In the genomic region with DNA sequence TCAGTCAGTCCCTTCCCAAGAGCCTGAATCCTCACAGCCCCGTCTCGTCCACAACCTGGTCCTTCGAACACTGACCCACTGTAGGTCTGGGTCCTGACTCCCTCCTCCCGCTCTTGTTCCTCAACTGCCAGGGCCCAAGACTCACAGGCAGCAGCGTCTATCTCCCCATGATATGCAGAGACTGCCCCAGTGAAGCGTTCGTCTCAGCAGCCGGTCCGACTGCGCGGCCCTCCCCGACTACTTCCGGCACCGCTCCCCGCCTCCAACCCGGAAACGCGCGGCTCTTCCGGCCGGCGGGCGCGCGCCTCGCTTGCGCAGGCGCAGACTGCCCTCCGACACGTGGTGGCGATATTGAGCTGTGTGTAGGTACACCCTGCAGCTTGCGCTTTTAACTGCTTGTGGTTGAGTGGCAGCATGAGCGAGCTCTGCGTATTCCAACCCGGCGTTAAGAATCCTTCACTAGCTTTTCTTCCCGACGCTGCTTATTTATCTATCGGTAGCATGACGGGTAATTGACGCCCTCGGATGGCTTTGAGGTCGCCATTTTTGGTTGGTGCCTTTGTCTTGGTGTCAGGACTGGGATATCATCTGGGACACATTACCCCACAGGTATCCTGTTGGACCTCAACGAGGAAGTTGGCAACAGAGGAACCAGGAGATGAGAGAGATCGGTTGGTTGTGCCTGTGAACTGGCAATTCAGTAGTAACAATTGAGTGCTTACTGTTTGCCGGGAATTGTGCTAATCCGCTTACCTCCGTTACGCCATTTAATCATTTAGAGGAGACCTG, we compare ENCODE assay signal across 8 cellular contexts. TPM values are rescaled to one million over a fixed set of nuclear protein-coding genes. Genes with fewer than 3 reads are reported as not detected.
DNase-seq lines count a peak whose midpoint lies in the region; FAIRE-seq and TF ChIP-seq lines count a peak whose summit lies in the region.

A gene with protein sequence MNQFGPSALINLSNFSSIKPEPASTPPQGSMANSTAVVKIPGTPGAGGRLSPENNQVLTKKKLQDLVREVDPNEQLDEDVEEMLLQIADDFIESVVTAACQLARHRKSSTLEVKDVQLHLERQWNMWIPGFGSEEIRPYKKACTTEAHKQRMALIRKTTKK (minus strand): TSS at position 221 of the 789 bp plus-strand sequence. CDS start 20,986 bp downstream, outside the sequence.

- H3K23me2 ChIP-seq in H9 (ENCODE audit: insufficient read length, low read depth, low read length, poor library complexity, severe bottlenecking): peaks cover 18% of the 10 kb centered on the region

- no peak within 1 kb of the TSS for H3T11ph ChIP-seq in H9 (ENCODE audit: low read length)

- H3K9ac ChIP-seq in H9 (ENCODE audit: extremely low read depth, insufficient read length, low read length) (peak within 1 kb of the TSS; percentile 97), subcutaneous abdominal adipose tissue (ENCODE audit: low read length in 5 of 5) (peak within 1 kb of the TSS; percentile 89 to 98 (median 96))

- peak within 1 kb of the TSS; percentile 14; the same call in 1 of the 2 replicates for H3K4ac ChIP-seq in H9 (ENCODE audit: low read depth, low read length)

- no peak within 1 kb of the TSS for H3K23ac ChIP-seq in H9 (ENCODE audit: insufficient read length, low read depth, low read length)

- peak; percentile 51 for TF ChIP-seq CTCF in H9 (conservative IDR thresholded peaks at IDR 0.05)
- peak; percentile 20 for TF ChIP-seq CTCF in foreskin fibroblast (IDR thresholded peaks at IDR 0.05; ENCODE audit: low read depth, low read length)

- H3K27ac Mint-ChIP-seq in H9: peak within 1 kb of the TSS; percentile 99

- H4K5ac ChIP-seq in H9 (ENCODE audit: insufficient read length, low read depth, low read length): peak within 1 kb of the TSS; percentile 58

- H3K79me1 ChIP-seq in H9 (ENCODE audit: insufficient read depth, low read depth, low read length, poor library complexity, severe bottlenecking): no peaks in the 10 kb centered on the region

- H3K27me3 ChIP-seq in H9 (ENCODE audit: insufficient read depth, low read length): no peaks in the 10 kb centered on the region
- H3K27me3 ChIP-seq in MG63: no peaks in the 10 kb centered on the region
- H3K27me3 ChIP-seq in neuron (ENCODE audit: insufficient read depth, low read length): no peaks in the 10 kb centered on the region
- no peaks in the 10 kb centered on the region for H3K27me3 ChIP-seq in subcutaneous abdominal adipose tissue (ENCODE audit: control insufficient read depth in 5 of 5, insufficient read depth in 4 of 5, low read length in 5 of 5)

- FAIRE-seq in G401.6 (lab: Jason Lieb, UNC): peak; percentile 62

- H3K9me3 Mint-ChIP-seq in H9: no peaks in the 10 kb centered on the region; a peak in 1 of 5 replicates

- no peaks in the 10 kb centered on the region for H3K27me3 Mint-ChIP-seq in H9 (ENCODE audit: low read depth)

- no peak within 1 kb of the TSS for H4K91ac ChIP-seq in H9 (ENCODE audit: insufficient read length, low read depth, low read length)

- peak within 1 kb of the TSS; percentile 91 for H3K4me2 ChIP-seq in H9 (ENCODE audit: insufficient read depth, insufficient read length, low read length)

- H3K79me2 ChIP-seq in H9 (ENCODE audit: insufficient read depth, low read length): no peaks in the 10 kb centered on the region; the same call in 1 of the 2 replicates

- no peak within 1 kb of the TSS for H2BK12ac ChIP-seq in H9 (ENCODE audit: insufficient read length, low read depth, low read length)

- H3K36me3 ChIP-seq in MG63: no peaks in the 10 kb centered on the region; the same call in 1 of the 2 replicates
- no peaks in the 10 kb centered on the region for H3K36me3 ChIP-seq in neuron (ENCODE audit: insufficient read depth, low read length)
- H3K36me3 ChIP-seq in subcutaneous abdominal adipose tissue (ENCODE audit: control insufficient read depth in 5 of 5, insufficient read depth in 5 of 5, low read length in 5 of 5): no peaks in the 10 kb centered on the region

- H2BK5ac ChIP-seq in H9 (ENCODE audit: insufficient read length, low read length): no peak within 1 kb of the TSS

- H2BK15ac ChIP-seq in H9 (ENCODE audit: low read depth, low read length): no peak within 1 kb of the TSS

- H2AFZ ChIP-seq in H9 (ENCODE audit: low read length): no peak within 1 kb of the TSS
- H2AFZ ChIP-seq in neuron (ENCODE audit: low read depth, low read length): peak within 1 kb of the TSS; percentile 39

- no CpG with 5 or more reads among the region's 49 CpGs for WGBS in H9 (ENCODE audit: extremely low coverage, insufficient read length, low lambda C conversion rate)

- H3K4me3 Mint-ChIP-seq in H9: peak within 1 kb of the TSS; percentile 98 to 99

- H4K20me1 ChIP-seq in H9 (ENCODE audit: control insufficient read depth, insufficient read depth, insufficient read length): no peaks in the 10 kb centered on the region

- peaks cover 0 to 4% (median 0%) of the 10 kb centered on the region in 3 experiments; a peak in 1 of 7 replicates for H3K36me3 Mint-ChIP-seq in H9 (ENCODE audit: insufficient read depth in 1 of 3, low read depth in 3 of 3)

- peak within 1 kb of the TSS; percentile 22 for H4K8ac ChIP-seq in H9 (replicated peaks; ENCODE audit: insufficient read length, low read depth, low read length)

- H3K4me1 ChIP-seq in H9 (ENCODE audit: insufficient read depth, low read length) (no peaks in the 10 kb centered on the region; the same call in 1 of the 2 replicates), neuron (ENCODE audit: insufficient read depth, low read length) (peaks cover 21% of the 10 kb centered on the region), subcutaneous abdominal adipose tissue (ENCODE audit: control insufficient read depth in 5 of 5, insufficient read depth in 5 of 5, low read length in 5 of 5) (peaks cover 10 to 39% (median 26%) of the 10 kb centered on the region in 5 donors)

- peak within 1 kb of the TSS; percentile 10 for H3K56ac ChIP-seq in H9 (ENCODE audit: insufficient read length, low read depth, low read length)

- peak within 1 kb of the TSS; percentile 94 for H3K14ac ChIP-seq in H9 (ENCODE audit: insufficient read depth, low read length)

- no peak within 1 kb of the TSS for H2BK20ac ChIP-seq in H9 (ENCODE audit: low read depth, low read length, poor library complexity, severe bottlenecking)

- H3K4me3 ChIP-seq in MG63 (peak within 1 kb of the TSS; percentile 87), foreskin fibroblast (ENCODE audit: low read depth in 1 of 2, low read length in 2 of 2) (peak within 1 kb of the TSS; percentile 89 to 96), neuron (ENCODE audit: low read length) (peak within 1 kb of the TSS; percentile 67), subcutaneous abdominal adipose tissue (ENCODE audit: low read depth in 1 of 5, low read length in 5 of 5) (peak within 1 kb of the TSS; percentile 84 to 100 (median 92))

- H3K27ac ChIP-seq in H9 (ENCODE audit: insufficient read length, low read depth, low read length) (peak within 1 kb of the TSS; percentile 86), subcutaneous abdominal adipose tissue (ENCODE audit: low read depth, low read length) (peak within 1 kb of the TSS; percentile 86)

- H2AK5ac ChIP-seq in H9 (ENCODE audit: insufficient read length, low read length): no peak within 1 kb of the TSS

- H2BK120ac ChIP-seq in H9 (ENCODE audit: low read depth, low read length, poor library complexity, severe bottlenecking): peak within 1 kb of the TSS; percentile 8

- peaks cover 16 to 30% of the 10 kb centered on the region in 2 experiments for H3K4me1 Mint-ChIP-seq in H9

- H3K9me3 ChIP-seq in H9 (ENCODE audit: control insufficient read depth, low read depth, low read length) (no peaks in the 10 kb centered on the region), MG63 (no peaks in the 10 kb centered on the region), neuron (ENCODE audit: low read length) (no peaks in the 10 kb centered on the region), subcutaneous abdominal adipose tissue (ENCODE audit: control insufficient read depth in 5 of 5, low read length in 5 of 5) (no peaks in the 10 kb centered on the region)

- peak within 1 kb of the TSS; percentile 86 for H3K18ac ChIP-seq in H9 (ENCODE audit: insufficient read length, low read depth, low read length)

- peak; percentile 96 for DNase-seq in H9
- peak; percentile 90 for DNase-seq in MG63
- DNase-seq in SHP77 treated with DMSO at 0.1 percent for 48 hours (lab: John Stamatoyannopoulos, UW): peak; percentile 92
- DNase-seq in activated gamma-delta T cell (lab: John Stamatoyannopoulos, UW): peak; percentile 86
- DNase-seq in foreskin fibroblast: peak; percentile 95 to 98

RNA-seq across cellular contexts. Expression of the gene that starts here (rescaled TPM):
- total RNA-seq in H9 (2021): 22.1 and 23.6 TPM in 2 replicates
- 33.3 and 64.1 TPM in 2 replicates for total RNA-seq in MG63 (2014; rRNA removed; shearing (Covaris generic); ENCODE audit: low replicate concordance)

Comparison
In these comparisons a context has a peak if more than half of its experiments do, and no peak if none do; other contexts are left out.
1. Peak in every context shown above with its lines: DNase-seq, H3K4me3 ChIP-seq and H3K27ac ChIP-seq.